ENCODE assay signal across 8 cellular contexts in the genomic region with DNA sequence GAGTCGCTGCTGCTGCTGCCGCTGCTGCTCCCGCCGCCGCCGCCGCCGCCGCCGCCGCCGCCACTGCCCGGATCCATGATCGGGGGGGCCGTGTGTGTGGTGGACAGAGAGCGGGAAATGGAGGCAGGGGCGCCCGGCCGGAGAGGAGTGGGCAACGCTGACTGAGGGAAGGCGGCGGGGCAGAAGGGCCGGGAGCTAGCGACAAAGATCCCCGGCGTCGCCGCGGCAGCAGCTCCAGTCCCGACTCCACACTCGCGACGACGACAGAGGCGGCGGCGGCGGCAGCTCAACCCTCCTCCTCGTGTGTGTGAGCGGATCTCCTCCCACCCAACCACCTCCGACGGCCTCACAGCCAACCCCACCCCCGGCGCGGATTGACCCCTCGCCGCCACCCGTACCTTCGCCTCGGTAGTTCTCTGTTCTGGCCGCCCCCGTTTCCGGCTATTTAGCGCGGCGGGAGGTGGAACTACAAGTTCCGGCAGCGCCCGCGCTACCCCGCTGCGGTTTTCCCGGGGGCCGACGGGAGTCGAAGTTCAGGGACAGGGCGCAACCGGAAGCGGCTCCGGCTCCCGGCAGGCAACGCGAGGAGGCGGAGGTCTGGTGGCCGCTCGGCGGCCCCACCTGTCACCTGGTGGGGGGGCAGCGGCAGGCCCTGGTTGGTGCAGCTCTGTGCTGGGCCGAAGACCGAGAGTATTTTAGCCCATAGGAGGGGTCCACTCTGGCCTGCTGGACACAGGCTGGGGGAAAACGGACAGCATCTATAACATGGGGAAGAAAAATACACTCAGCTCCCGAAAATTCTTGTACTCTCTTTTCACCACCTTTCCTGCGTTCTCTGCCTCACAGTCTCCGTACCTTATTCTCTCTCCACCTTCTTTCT. TPM values are rescaled to one million over a fixed set of nuclear protein-coding genes. Genes with fewer than 3 reads are reported as not detected.
DNase-seq lines count a peak whose midpoint lies in the region; ATAC-seq lines count a peak whose summit lies in the region.

A gene (minus strand): TSS at position 313 of the 880 bp plus-strand sequence. CDS start 236 bp downstream, at position 77.

- DNase-seq in C1 segment of cervical spinal cord (lab: John Stamatoyannopoulos, UW) (peak; percentile 91 to 100 (median 98)), NCI-H69 (lab: John Stamatoyannopoulos, UW) (peak; percentile 100), cortex of kidney (lab: John Stamatoyannopoulos, UW) (peak; percentile 48), left kidney (ENCODE audit: low read depth, low spot score) (peak; percentile 99)
- DNase-seq in activated CD4-positive, alpha-beta T cell treated with anti-CD3 and anti-CD28 coated beads, Interleukin-2, amount 10 ng/mL, durations not matched to agents 7 days and 5 days = peak; percentile 100
- peak; percentile 99 for DNase-seq in stimulated activated CD4-positive, alpha-beta T cell treated with anti-CD3 and anti-CD28 coated beads, Interleukin-2, amount 100 ng/mL, for 24 hours

- POLR2A ChIA-PET in activated CD4-positive, alpha-beta T cell treated with anti-CD3 and anti-CD28 coated beads, Interleukin-2, amount 10 ng/mL, durations not matched to agents 7 days and 5 days (lab: Charles Lee) = interaction anchor here (0.6 kb wide), 1 partner anchor 642 kb away, joined by 5 read pairs; no protein-coding TSS in a partner anchor

- no peaks in the 10 kb centered on the region for H3K9me3 Mint-ChIP-seq in activated CD4-positive, alpha-beta T cell treated with anti-CD3 and anti-CD28 coated beads, Interleukin-2, amount 10 ng/mL, durations not matched to agents 7 days and 5 days

- peak within 1 kb of the TSS; percentile 97 for H3K27ac Mint-ChIP-seq in activated CD4-positive, alpha-beta T cell treated with anti-CD3 and anti-CD28 coated beads, Interleukin-2, amount 10 ng/mL, durations not matched to agents 7 days and 5 days

- peaks cover 22% of the 10 kb centered on the region for H3K36me3 Mint-ChIP-seq in activated CD4-positive, alpha-beta T cell treated with anti-CD3 and anti-CD28 coated beads, Interleukin-2, amount 10 ng/mL, durations not matched to agents 7 days and 5 days (ENCODE audit: low read depth)

- CTCF ChIA-PET in activated CD4-positive, alpha-beta T cell treated with anti-CD3 and anti-CD28 coated beads, Interleukin-2, amount 10 ng/mL, durations not matched to agents 7 days and 5 days (lab: Charles Lee) = interaction anchor here (1.7 kb wide), 1 partner anchor 118 kb away, joined by 6 read pairs; a partner anchor contains a TSS

- H3K4me3 Mint-ChIP-seq in activated CD4-positive, alpha-beta T cell treated with anti-CD3 and anti-CD28 coated beads, Interleukin-2, amount 10 ng/mL, durations not matched to agents 7 days and 5 days = peak within 1 kb of the TSS; percentile 88

- H3K4me1 Mint-ChIP-seq in activated CD4-positive, alpha-beta T cell treated with anti-CD3 and anti-CD28 coated beads, Interleukin-2, amount 10 ng/mL, durations not matched to agents 7 days and 5 days = peaks cover 32% of the 10 kb centered on the region

- H3K27me3 Mint-ChIP-seq in activated CD4-positive, alpha-beta T cell treated with anti-CD3 and anti-CD28 coated beads, Interleukin-2, amount 10 ng/mL, durations not matched to agents 7 days and 5 days = peaks cover 7% of the 10 kb centered on the region

- ATAC-seq in GM19324 (IDR thresholded peaks at IDR 0.05; ENCODE audit: low FRiP score, unreplicated experiment) = peak; percentile 89
- peak; percentile 50 for ATAC-seq in HG03469 (IDR thresholded peaks at IDR 0.05; ENCODE audit: unreplicated experiment)

RNA-seq across cellular contexts. Expression of the gene that starts here (rescaled TPM):
- total RNA-seq in activated CD4-positive, alpha-beta T cell treated with anti-CD3 and anti-CD28 coated beads, Interleukin-2, amount 10 ng/mL, durations not matched to agents 7 days and 5 days = 100 to 1,000 TPM; 110 to 126 TPM

Comparison
In these comparisons a context has a peak if more than half of its experiments do, and no peak if none do; other contexts are left out.
1. Peak in every context shown above with its lines: DNase-seq and ATAC-seq.
2. DNase-seq: peak in every context shown above with its lines; median percentile 100 in NCI-H69; 100 in activated CD4-positive, alpha-beta T cell treated with anti-CD3 and anti-CD28 coated beads, Interleukin-2, amount 10 ng/mL, durations not matched to agents 7 days and 5 days; 99 in left kidney; 99 in stimulated activated CD4-positive, alpha-beta T cell treated with anti-CD3 and anti-CD28 coated beads, Interleukin-2, amount 100 ng/mL, for 24 hours; 98 in C1 segment of cervical spinal cord; 48 in cortex of kidney.